26 cellular contexts compared by ENCODE assay signal in genomic region chr14:25044299-25044698, GRCh38. TPM values are rescaled to one million over a fixed set of nuclear protein-coding genes. Genes with fewer than 3 reads are reported as not detected.
"Had no signal": no experiment of that assay in that cellular context is flagged by ENCODE, and none has a peak within 500 bp of the region (broad histone marks: within the 10 kb centered on the region; RNA-seq: fewer than 3 reads in every experiment).

No MANE protein-coding gene starts in this region.

- H3K27ac Mint-ChIP-seq: mesothelial cell of epicardium; naive thymus-derived CD4-positive, alpha-beta T cell; natural killer cell treated with Interleukin-12 subunit alpha and Interleukin-12 subunit beta and Interleukin-15 and Interleukin-18, amount 100 ng/mL, for 72 hours; progenitor cell of endocrine pancreas; stimulated activated memory B cell treated with anti-CD40 and anti-IgM and Interleukin-4, amounts not matched to agents 10 μg/mL and 1 μg/mL and 100 μg/mL, for 72 hours had no signal

- H3K4me3 Mint-ChIP-seq: mesothelial cell of epicardium; naive thymus-derived CD4-positive, alpha-beta T cell; natural killer cell treated with Interleukin-12 subunit alpha and Interleukin-12 subunit beta and Interleukin-15 and Interleukin-18, amount 100 ng/mL, for 72 hours; stimulated activated memory B cell treated with anti-CD40 and anti-IgM and Interleukin-4, amounts not matched to agents 10 μg/mL and 1 μg/mL and 100 μg/mL, for 72 hours had no signal

- H3K36me3 ChIP-seq: lower lobe of right lung, ovary, stomach, thyroid gland, transverse colon, upper lobe of left lung, vagina had no signal

- DNase-seq: hippocampal formation; kidney glomerular epithelial cell; left cardiac atrium; lower lobe of right lung; mammary epithelial cell; mesendoderm; naive thymus-derived CD4-positive, alpha-beta T cell; ovary; right cardiac atrium; stimulated activated CD4-positive, alpha-beta T cell treated with anti-CD3 and anti-CD28 coated beads, Interleukin-4, amount 100 ng/mL, for 24 hours; stimulated activated CD8-positive, alpha-beta memory T cell treated with anti-CD3 and anti-CD28 coated beads, Interleukin-4, amount 100 ng/mL, for 48 hours; stimulated activated naive CD8-positive, alpha-beta T cell treated with anti-CD3 and anti-CD28 coated beads, Interleukin-15, Interleukin-2, amounts not matched to agents 100 U/mL and 50 U/mL, for 24 hours; stomach; testis; thyroid gland; transverse colon; upper lobe of left lung had no signal

- H3K36me3 Mint-ChIP-seq: mesothelial cell of epicardium; naive thymus-derived CD4-positive, alpha-beta T cell; natural killer cell treated with Interleukin-12 subunit alpha and Interleukin-12 subunit beta and Interleukin-15 and Interleukin-18, amount 100 ng/mL, for 72 hours; stimulated activated memory B cell treated with anti-CD40 and anti-IgM and Interleukin-4, amounts not matched to agents 10 μg/mL and 1 μg/mL and 100 μg/mL, for 72 hours had no signal

- H3K4me3 ChIP-seq: lower lobe of right lung, ovary, stomach, testis, thyroid gland, transverse colon, upper lobe of left lung, vagina had no signal

- H3K9me3 ChIP-seq: lower lobe of right lung, ovary, stomach, testis, thyroid gland, transverse colon, upper lobe of left lung, vagina had no signal

- H3K9me3 Mint-ChIP-seq: mesothelial cell of epicardium; natural killer cell treated with Interleukin-12 subunit alpha and Interleukin-12 subunit beta and Interleukin-15 and Interleukin-18, amount 100 ng/mL, for 72 hours; stimulated activated memory B cell treated with anti-CD40 and anti-IgM and Interleukin-4, amounts not matched to agents 10 μg/mL and 1 μg/mL and 100 μg/mL, for 72 hours had no signal

- H3K27ac ChIP-seq: lower lobe of right lung, ovary, stomach, testis, transverse colon, vagina had no signal

- ATAC-seq: left cardiac atrium; left lobe of liver; lower lobe of right lung; naive thymus-derived CD4-positive, alpha-beta T cell; natural killer cell treated with Interleukin-12 subunit alpha and Interleukin-12 subunit beta and Interleukin-15 and Interleukin-18, amount 100 ng/mL, for 72 hours; right cardiac atrium; sciatic nerve; stimulated activated memory B cell treated with anti-CD40 and anti-IgM and Interleukin-4, amounts not matched to agents 10 μg/mL and 1 μg/mL and 100 μg/mL, for 72 hours; stimulated activated naive CD8-positive, alpha-beta T cell treated with anti-CD3 and anti-CD28 coated beads, Interleukin-15, Interleukin-2, amounts not matched to agents 100 U/mL and 50 U/mL, for 24 hours had no signal

- H3K27me3 ChIP-seq: ovary, testis, thyroid gland, vagina had no signal

- H3K4me1 ChIP-seq: testis had no signal

RNA-seq across cellular contexts. Expression of gene STXBP6, which starts 5.6 kb away (rescaled TPM):
- total RNA-seq: mononuclear cell; naive thymus-derived CD4-positive, alpha-beta T cell; natural killer cell treated with Interleukin-12 subunit alpha and Interleukin-12 subunit beta and Interleukin-15 and Interleukin-18, amount 100 ng/mL, for 72 hours; pulmonary artery endothelial cell had no signal
- polyA plus RNA-seq: naive thymus-derived CD4-positive, alpha-beta T cell had no signal
